In the genomic region with DNA sequence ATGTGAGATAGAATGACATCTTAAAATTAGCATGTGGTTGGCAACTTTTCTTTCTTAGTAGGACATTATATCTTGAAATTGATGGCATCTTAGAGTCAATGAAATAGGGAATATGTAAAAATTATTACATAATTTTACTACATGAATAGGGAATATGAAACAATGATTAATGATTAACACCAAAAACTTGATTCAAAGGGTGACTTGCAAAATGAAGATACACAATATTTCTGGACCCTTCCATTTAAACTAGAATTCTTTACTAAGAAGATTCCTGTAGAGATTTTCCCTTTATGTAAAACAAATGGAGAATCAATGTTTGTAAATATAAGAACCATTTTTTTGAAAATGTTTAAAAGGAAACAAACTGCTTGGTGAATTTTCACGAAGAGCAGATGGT, we compare ENCODE assay signal across 7 cellular contexts.
"Had no signal": no experiment of that assay in that cellular context is flagged by ENCODE, and none has a peak within 500 bp of the region (broad histone marks: within the 10 kb centered on the region; RNA-seq: fewer than 3 reads in every experiment).

No MANE protein-coding gene starts in this region.

- H3K27ac Mint-ChIP-seq: GM23338 had no signal

- H3K4me2 ChIP-seq: GM23338 had no signal

- DNase-seq: H9, HCEC 1CT, IMR-90, KBM-7 had no signal

- H3K27ac ChIP-seq: HL-60 had no signal

- ATAC-seq: GM23338 had no signal

- H3K4me3 Mint-ChIP-seq: GM23338, H9 had no signal

- H2AFZ ChIP-seq: GM23338 had no signal

- H3K4me3 ChIP-seq: GM23338 had no signal

- FAIRE-seq: H1 had no signal

- H3K9me3 Mint-ChIP-seq: GM23338, H9 had no signal
